ENCODE assay signal across 22 cellular contexts in genomic region chr6:151056230-151056907, GRCh38.
A peak's percentile ranks its signal among the peaks of the same experiment; 100 is the strongest.
DNase-seq lines count a peak whose midpoint lies in the region; ATAC-seq, FAIRE-seq and TF ChIP-seq lines count a peak whose summit lies in the region.
"Had no signal": no experiment of that assay in that cellular context is flagged by ENCODE, and none has a peak within 500 bp of the region (broad histone marks: within the 10 kb centered on the region; RNA-seq: fewer than 3 reads in every experiment).

No MANE protein-coding gene starts in this region.

- H3K36me3 ChIP-seq in astrocyte (ENCODE audit: insufficient read depth, low read length) (peaks cover 4% of the 10 kb centered on the region), HepG2 (replicated peaks in 1 of 2; ENCODE audit: control insufficient read depth in 1 of 2, insufficient read depth in 2 of 2, low read length in 2 of 2) (peaks cover 2 to 7% of the 10 kb centered on the region in 2 experiments; a peak in 4 of 5 replicates), thyroid gland (no peaks in the 10 kb centered on the region), H7 (replicated peaks; ENCODE audit: control insufficient read depth, insufficient read depth, low read length) (peaks cover 2% of the 10 kb centered on the region)
- H3K36me3 ChIP-seq: neutrophil had no signal

- FAIRE-seq in astrocyte (lab: Jason Lieb, UNC) (no peak), HepG2 (lab: Jason Lieb, UNC) (peak; percentile 63)
- FAIRE-seq: endometrium, GM12891 had no signal

- BruUV-seq in HepG2 (replicated peaks; lab: Mats Ljungman, UMichigan): no TSS peak

- TF ChIP-seq RAD21 in HepG2 (CRISPR knock-in tag; IDR thresholded peaks at IDR 0.05): no peak

- H3K9me3 ChIP-seq in astrocyte (ENCODE audit: insufficient read depth, low read depth, low read length) (no peaks in the 10 kb centered on the region), HepG2 (ENCODE audit: low read length) (no peaks in the 10 kb centered on the region), thyroid gland (no peaks in the 10 kb centered on the region)
- H3K9me3 ChIP-seq: Caco-2, neutrophil, psoas muscle had no signal

- intact Hi-C loops in activated CD4-positive, alpha-beta memory T cell treated with anti-CD3 and anti-CD28 coated beads for 36 hours (cut with micrococcal nuclease): no loop called here
- intact Hi-C loops in HepG2 (cut with micrococcal nuclease; ENCODE audit: unreplicated experiment): no loop called here
- intact Hi-C loops in thyroid gland (cut with DNase I): no loop called here

- H2AFZ ChIP-seq in astrocyte (ENCODE audit: low read depth, low read length) (no peak overlapping the region), HepG2 (ENCODE audit: low read length) (no peak overlapping the region)

- no peak overlapping the region for H3K27ac Mint-ChIP-seq in activated CD4-positive, alpha-beta memory T cell treated with anti-CD3 and anti-CD28 coated beads, Interleukin-2, amount 10 ng/mL, durations not matched to agents 7 days and 5 days
- no peak overlapping the region for H3K27ac Mint-ChIP-seq in activated CD4-positive, alpha-beta memory T cell treated with anti-CD3 and anti-CD28 coated beads for 36 hours
- H3K27ac Mint-ChIP-seq in astrocyte (ENCODE audit: unreplicated experiment): peak overlapping the region; percentile 9
- H3K27ac Mint-ChIP-seq: activated B cell treated with CpG ODN at 0.5 μM for 24 hours had no signal

- H3K27me3 Mint-ChIP-seq in activated CD4-positive, alpha-beta memory T cell treated with anti-CD3 and anti-CD28 coated beads, Interleukin-2, amount 10 ng/mL, durations not matched to agents 7 days and 5 days: no peaks in the 10 kb centered on the region
- no peaks in the 10 kb centered on the region for H3K27me3 Mint-ChIP-seq in activated CD4-positive, alpha-beta memory T cell treated with anti-CD3 and anti-CD28 coated beads for 36 hours
- H3K27me3 Mint-ChIP-seq in astrocyte (ENCODE audit: low read depth, unreplicated experiment): no peaks in the 10 kb centered on the region
- H3K27me3 Mint-ChIP-seq: activated B cell treated with CpG ODN at 0.5 μM for 24 hours had no signal

- H3K27ac ChIP-seq in astrocyte (ENCODE audit: low read depth, low read length) (no peak overlapping the region), HepG2 (ENCODE audit: extremely low read length, insufficient read depth, low read length) (peak overlapping the region; percentile 6), thyroid gland (peak overlapping the region in 2 of 3 donors; percentile 44 to 73)
- H3K27ac ChIP-seq: neutrophil, psoas muscle, SK-N-MC had no signal

- no peaks in the 10 kb centered on the region for H3K27me3 ChIP-seq in astrocyte (ENCODE audit: insufficient read depth, low read length)
- no peaks in the 10 kb centered on the region for H3K27me3 ChIP-seq in HepG2 (ENCODE audit: control insufficient read depth in 1 of 2, insufficient read depth in 2 of 2, low read length in 2 of 2)
- no peaks in the 10 kb centered on the region for H3K27me3 ChIP-seq in thyroid gland
- no peaks in the 10 kb centered on the region for H3K27me3 ChIP-seq in H7 (ENCODE audit: control insufficient read depth, insufficient read depth, low read length)
- H3K27me3 ChIP-seq: neutrophil had no signal

- H3K4me3 Mint-ChIP-seq in activated CD4-positive, alpha-beta memory T cell treated with anti-CD3 and anti-CD28 coated beads, Interleukin-2, amount 10 ng/mL, durations not matched to agents 7 days and 5 days: no peak overlapping the region
- no peak overlapping the region for H3K4me3 Mint-ChIP-seq in activated CD4-positive, alpha-beta memory T cell treated with anti-CD3 and anti-CD28 coated beads for 36 hours
- H3K4me3 Mint-ChIP-seq in astrocyte (ENCODE audit: unreplicated experiment): no peak overlapping the region
- H3K4me3 Mint-ChIP-seq: activated B cell treated with CpG ODN at 0.5 μM for 24 hours had no signal

- H3K4me2 ChIP-seq in astrocyte (ENCODE audit: low read length): no peak overlapping the region
- no peak overlapping the region for H3K4me2 ChIP-seq in HepG2 (ENCODE audit: low read depth, low read length)

- ATAC-seq in HepG2: peak; percentile 35
- no peak for ATAC-seq in GM19324 (IDR thresholded peaks at IDR 0.05; ENCODE audit: low FRiP score, unreplicated experiment)
- ATAC-seq: left ventricle myocardium superior, psoas muscle had no signal

- TF ChIP-seq CTCF in astrocyte (IDR thresholded peaks at IDR 0.05; ENCODE audit: insufficient read depth, low read depth, low read length): no peak
- no peak for TF ChIP-seq CTCF in HepG2 (CRISPR knock-in tag; IDR thresholded peaks at IDR 0.05)
- TF ChIP-seq CTCF in thyroid gland (IDR thresholded peaks at IDR 0.05): peak in 2 of 6 experiments; percentile 16 to 28

- in situ Hi-C loops in HepG2 (cut with HindIII; ENCODE audit: extremely low pct_ligation_motif_present, low pct_unique_long_range_greater_than_20kb): no loop called here

- no peak overlapping the region for H3K4me3 ChIP-seq in astrocyte (ENCODE audit: insufficient read depth, low read depth, low read length)
- no peak overlapping the region for H3K4me3 ChIP-seq in HepG2 (replicated peaks in 1 of 3; ENCODE audit: insufficient read depth in 1 of 3, low read depth in 2 of 3, low read length in 3 of 3)
- H3K4me3 ChIP-seq in thyroid gland (replicated peaks in 1 of 3): no peak overlapping the region
- H3K4me3 ChIP-seq in H7 (ENCODE audit: insufficient read depth, low read depth, low read length): no peak overlapping the region
- H3K4me3 ChIP-seq: psoas muscle, SK-N-MC had no signal

- TF ChIP-seq EP300 in HepG2 (IDR thresholded peaks at IDR 0.05; ENCODE audit: low read depth in 2 of 2, low read length in 2 of 2) (no peak), HepG2 (CRISPR knock-in tag; IDR thresholded peaks at IDR 0.05; ENCODE audit: borderline replicate concordance) (no peak)

- peak; percentile 0 for DNase-seq in activated CD4-positive, alpha-beta memory T cell treated with anti-CD3 and anti-CD28 coated beads, Interleukin-2, amount 10 ng/mL, durations not matched to agents 7 days and 5 days
- no peak for DNase-seq in activated CD4-positive, alpha-beta memory T cell treated with anti-CD3 and anti-CD28 coated beads for 36 hours
- no peak for DNase-seq in astrocyte (ENCODE audit: low read depth)
- DNase-seq in HepG2 (ENCODE audit: low spot score): peak; percentile 64
- DNase-seq in thyroid gland: peak; percentile 72 to 84
- DNase-seq in NCI-H524 (lab: John Stamatoyannopoulos, UW): no peak
- DNase-seq in H7: no peak
- DNase-seq: activated B cell treated with CpG ODN at 0.5 μM for 24 hours; activated CD4-positive, alpha-beta T cell treated with anti-CD3 and anti-CD28 coated beads, Interleukin-2, amount 50 U/mL, for 48 hours; DND-41; left ventricle myocardium superior; NCI-H1092; NCI-H2081 treated with DMSO at 0.1 percent for 48 hours; psoas muscle; stimulated activated CD4-positive, alpha-beta T cell treated with anti-CD3 and anti-CD28 coated beads, Interleukin-4, amount 100 ng/mL, for 1 hour; stimulated activated naive CD4-positive, alpha-beta T cell had no signal

- H3K36me3 Mint-ChIP-seq in activated CD4-positive, alpha-beta memory T cell treated with anti-CD3 and anti-CD28 coated beads, Interleukin-2, amount 10 ng/mL, durations not matched to agents 7 days and 5 days (ENCODE audit: low read depth): peaks cover 5% of the 10 kb centered on the region
- H3K36me3 Mint-ChIP-seq in activated CD4-positive, alpha-beta memory T cell treated with anti-CD3 and anti-CD28 coated beads for 36 hours: peaks cover 31% of the 10 kb centered on the region
- H3K36me3 Mint-ChIP-seq in astrocyte (ENCODE audit: low read depth, unreplicated experiment): peaks cover 10% of the 10 kb centered on the region

- 64% methylated on average over 9 of the region's 9 CpGs for WGBS in HepG2 (ENCODE audit: low lambda C conversion rate)
- 48 to 71% methylated on average over 9 of the region's 9 CpGs for WGBS in thyroid gland, 2 donors

- H3K79me2 ChIP-seq in astrocyte (ENCODE audit: insufficient read depth, low read length): peaks cover 7% of the 10 kb centered on the region
- H3K79me2 ChIP-seq in HepG2 (ENCODE audit: insufficient read depth, low read length): no peaks in the 10 kb centered on the region

- TF ChIP-seq POLR2A in HepG2 (IDR thresholded peaks at IDR 0.05; ENCODE audit: insufficient read depth in 1 of 2, low read depth in 2 of 2, low read length in 2 of 2) (no peak), thyroid gland (IDR thresholded peaks at IDR 0.05) (no peak)

- H3K9ac ChIP-seq in astrocyte (ENCODE audit: low read length): no peak overlapping the region
- no peak overlapping the region for H3K9ac ChIP-seq in HepG2 (ENCODE audit: insufficient read depth, low read depth, low read length)

- H4K20me1 ChIP-seq in astrocyte (ENCODE audit: insufficient read depth, low read length) (no peaks in the 10 kb centered on the region), HepG2 (ENCODE audit: insufficient read depth, low read length) (no peaks in the 10 kb centered on the region)

- H3K9me3 Mint-ChIP-seq in activated CD4-positive, alpha-beta memory T cell treated with anti-CD3 and anti-CD28 coated beads, Interleukin-2, amount 10 ng/mL, durations not matched to agents 7 days and 5 days: no peaks in the 10 kb centered on the region
- no peaks in the 10 kb centered on the region for H3K9me3 Mint-ChIP-seq in activated CD4-positive, alpha-beta memory T cell treated with anti-CD3 and anti-CD28 coated beads for 36 hours
- no peaks in the 10 kb centered on the region for H3K9me3 Mint-ChIP-seq in astrocyte (ENCODE audit: unreplicated experiment)
- H3K9me3 Mint-ChIP-seq: activated B cell treated with CpG ODN at 0.5 μM for 24 hours had no signal

- H3K4me1 Mint-ChIP-seq in activated CD4-positive, alpha-beta memory T cell treated with anti-CD3 and anti-CD28 coated beads, Interleukin-2, amount 10 ng/mL, durations not matched to agents 7 days and 5 days: no peaks in the 10 kb centered on the region
- no peaks in the 10 kb centered on the region for H3K4me1 Mint-ChIP-seq in activated CD4-positive, alpha-beta memory T cell treated with anti-CD3 and anti-CD28 coated beads for 36 hours (ENCODE audit: low read depth)
- H3K4me1 Mint-ChIP-seq in astrocyte (ENCODE audit: low read depth, unreplicated experiment): peaks cover 17% of the 10 kb centered on the region
- H3K4me1 Mint-ChIP-seq: activated B cell treated with CpG ODN at 0.5 μM for 24 hours had no signal

- H3K4me1 ChIP-seq in astrocyte (ENCODE audit: insufficient read depth, low read length) (peaks cover 30% of the 10 kb centered on the region), HepG2 (ENCODE audit: insufficient read depth, low read length) (peaks cover 44% of the 10 kb centered on the region), thyroid gland (peaks cover 0 to 25% of the 10 kb centered on the region in 2 donors)
- H3K4me1 ChIP-seq: psoas muscle had no signal

- CTCF ChIA-PET in activated CD4-positive, alpha-beta memory T cell treated with anti-CD3 and anti-CD28 coated beads, Interleukin-2, amount 10 ng/mL, durations not matched to agents 7 days and 5 days (lab: Charles Lee): no interaction called here
- CTCF ChIA-PET in activated CD4-positive, alpha-beta memory T cell treated with anti-CD3 and anti-CD28 coated beads for 36 hours (lab: Charles Lee): no interaction called here
- CTCF ChIA-PET in HepG2 (lab: Yijun Ruan, JAX; ENCODE audit: low intra/inter-chr PET ratio, low total read pairs): no interaction called here

- POLR2A ChIA-PET in activated CD4-positive, alpha-beta memory T cell treated with anti-CD3 and anti-CD28 coated beads, Interleukin-2, amount 10 ng/mL, durations not matched to agents 7 days and 5 days (lab: Charles Lee): no interaction called here
- POLR2A ChIA-PET in activated CD4-positive, alpha-beta memory T cell treated with anti-CD3 and anti-CD28 coated beads for 36 hours (lab: Charles Lee): no interaction called here
- POLR2A ChIA-PET in HepG2 (lab: Yijun Ruan, JAX): interaction anchor here (1.2 to 1.6 kb wide), 4 partner anchors 11 to 16 kb away, joined by 3 to 5 read pairs (median 4); no protein-coding TSS in a partner anchor

Comparison
In these comparisons a context has a peak if more than half of its experiments do, and no peak if none do; other contexts are left out.
1. DNase-seq: peak in activated CD4-positive, alpha-beta memory T cell treated with anti-CD3 and anti-CD28 coated beads, Interleukin-2, amount 10 ng/mL, durations not matched to agents 7 days and 5 days (single experiment), HepG2 (single experiment) and thyroid gland (2 of 2); none in activated CD4-positive, alpha-beta memory T cell treated with anti-CD3 and anti-CD28 coated beads for 36 hours (single experiment), astrocyte (single experiment), NCI-H524 (0 of 2) and H7 (single experiment).